Comparison of ENCODE assay signal across 2 cellular contexts in the genomic region with DNA sequence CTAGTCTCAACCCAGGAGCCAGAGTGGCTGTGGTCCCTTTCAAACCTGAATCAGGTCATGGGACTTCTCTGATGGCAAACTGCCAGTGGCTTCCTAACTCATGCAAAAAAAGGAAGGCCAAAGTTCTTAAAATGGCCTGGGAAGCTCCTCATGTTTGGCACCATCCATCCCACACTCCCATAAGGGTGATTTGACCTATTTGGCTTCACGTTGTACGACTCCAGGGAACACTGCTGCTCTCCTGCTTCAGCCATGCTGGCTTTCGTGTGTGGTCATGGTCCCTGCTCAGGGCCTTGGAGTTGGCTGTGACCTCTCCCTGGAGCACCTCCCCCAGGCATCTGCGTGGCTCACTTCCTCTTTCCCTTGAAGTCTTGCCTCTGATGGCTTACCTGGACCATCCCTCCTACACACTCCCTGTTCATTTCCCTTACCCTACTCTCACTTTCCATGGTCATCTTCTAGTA.
TF ChIP-seq lines count a peak whose summit lies in the region.

No MANE protein-coding gene starts in this region.

TF ChIP-seq in HepG2, 621 proteins besides CTCF, POLR2A, EP300 and RAD21:
- no peak for TF ChIP-seq MAF1 (CRISPR knock-in tag; IDR thresholded peaks at IDR 0.05; ENCODE audit: borderline replicate concordance)
- TF ChIP-seq HHEX (CRISPR knock-in tag; IDR thresholded peaks at IDR 0.05) = no peak
- no peak for TF ChIP-seq ATRX (CRISPR knock-in tag; IDR thresholded peaks at IDR 0.05; ENCODE audit: borderline replicate concordance)
- TF ChIP-seq ZNF337 (CRISPR knock-in tag; IDR thresholded peaks at IDR 0.05; ENCODE audit: borderline replicate concordance, low read depth) = no peak
- no peak for TF ChIP-seq ZNF292 (CRISPR knock-in tag; IDR thresholded peaks at IDR 0.05; ENCODE audit: borderline replicate concordance, low read depth)
- no peak for TF ChIP-seq PHF8 (CRISPR knock-in tag; IDR thresholded peaks at IDR 0.05)

TF ChIP-seq in IMR-90, 13 proteins besides CTCF, POLR2A, EP300 and RAD21:
- TF ChIP-seq CHD1 (IDR thresholded peaks at IDR 0.05; ENCODE audit: low read depth, low read length) (no peak), MXI1 (IDR thresholded peaks at IDR 0.05; ENCODE audit: borderline replicate concordance, low read depth, low read length) (no peak), MAFK (IDR thresholded peaks at IDR 0.05; ENCODE audit: low read depth, low read length) (no peak), BHLHE40 (IDR thresholded peaks at IDR 0.05; ENCODE audit: low read depth, low read length) (no peak), RFX5 (IDR thresholded peaks at IDR 0.05; ENCODE audit: low read depth, low read length) (no peak), MAZ (IDR thresholded peaks at IDR 0.05; ENCODE audit: borderline replicate concordance, low read depth, low read length) (no peak)
- TF ChIP-seq, protein P1, sequence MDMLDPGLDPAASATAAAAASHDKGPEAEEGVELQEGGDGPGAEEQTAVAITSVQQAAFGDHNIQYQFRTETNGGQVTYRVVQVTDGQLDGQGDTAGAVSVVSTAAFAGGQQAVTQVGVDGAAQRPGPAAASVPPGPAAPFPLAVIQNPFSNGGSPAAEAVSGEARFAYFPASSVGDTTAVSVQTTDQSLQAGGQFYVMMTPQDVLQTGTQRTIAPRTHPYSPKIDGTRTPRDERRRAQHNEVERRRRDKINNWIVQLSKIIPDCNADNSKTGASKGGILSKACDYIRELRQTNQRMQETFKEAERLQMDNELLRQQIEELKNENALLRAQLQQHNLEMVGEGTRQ (IDR thresholded peaks at IDR 0.05; ENCODE audit: low read depth, low read length) = no peak
- TF ChIP-seq, protein P2, sequence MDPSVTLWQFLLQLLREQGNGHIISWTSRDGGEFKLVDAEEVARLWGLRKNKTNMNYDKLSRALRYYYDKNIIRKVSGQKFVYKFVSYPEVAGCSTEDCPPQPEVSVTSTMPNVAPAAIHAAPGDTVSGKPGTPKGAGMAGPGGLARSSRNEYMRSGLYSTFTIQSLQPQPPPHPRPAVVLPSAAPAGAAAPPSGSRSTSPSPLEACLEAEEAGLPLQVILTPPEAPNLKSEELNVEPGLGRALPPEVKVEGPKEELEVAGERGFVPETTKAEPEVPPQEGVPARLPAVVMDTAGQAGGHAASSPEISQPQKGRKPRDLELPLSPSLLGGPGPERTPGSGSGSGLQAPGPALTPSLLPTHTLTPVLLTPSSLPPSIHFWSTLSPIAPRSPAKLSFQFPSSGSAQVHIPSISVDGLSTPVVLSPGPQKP (IDR thresholded peaks at IDR 0.05; ENCODE audit: borderline replicate concordance, low read depth, low read length) = no peak
